6 cellular contexts compared by ENCODE assay signal in genomic region chr9:65447146-65447545, GRCh38.
DNase-seq lines count a peak whose midpoint lies in the region; ATAC-seq and TF ChIP-seq lines count a peak whose summit lies in the region.
"Not testable (repeated sequence)": the region's sequence is repeated elsewhere in the genome, so short reads cannot be mapped to it uniquely, and the experiment has no call there.

No MANE protein-coding gene starts in this region.

- H3K4me1 ChIP-seq in upper lobe of right lung, result not testable (repeated sequence)

- H3K9me3 ChIP-seq in upper lobe of right lung, result not testable (repeated sequence)

- TF ChIP-seq CTCF in upper lobe of right lung (IDR thresholded peaks at IDR 0.05), result not testable (repeated sequence)

- not testable (repeated sequence) for H3K27me3 ChIP-seq in upper lobe of right lung

- not testable (repeated sequence) for H3K36me3 ChIP-seq in upper lobe of right lung

- intact Hi-C loops in cardiac septum (cut with DNase I); upper lobe of right lung (cut with DNase I): not testable (repeated sequence)

- not testable (repeated sequence) for ATAC-seq in upper lobe of right lung

- H3K4me3 ChIP-seq in upper lobe of right lung, result not testable (repeated sequence)

- H3K27ac ChIP-seq in upper lobe of right lung, result not testable (repeated sequence)

- DNase-seq in HT-29 (ENCODE audit: low spot score) (peak; percentile 31), cardiac septum (ENCODE audit: low spot score) (peak; percentile 7), mesenteric fat pad (ENCODE audit: low spot score) (peak; percentile 47), mucosa of gallbladder (ENCODE audit: low spot score) (peak; percentile 60), upper lobe of right lung (peak; percentile 17)
- peak; percentile 39 for DNase-seq in activated effector memory CD4-positive, alpha-beta T cell treated with anti-CD3 and anti-CD28 coated beads, Interleukin-2, amount 50 U/mL, for 16 hours

Comparison
In these comparisons a context has a peak if more than half of its experiments do, and no peak if none do; other contexts are left out.
1. DNase-seq: peak in every context shown above with its lines; median percentile 60 in mucosa of gallbladder; 47 in mesenteric fat pad; 39 in activated effector memory CD4-positive, alpha-beta T cell treated with anti-CD3 and anti-CD28 coated beads, Interleukin-2, amount 50 U/mL, for 16 hours; 31 in HT-29; 17 in upper lobe of right lung; 7 in cardiac septum.